1 cellular context compared by ENCODE assay signal in the genomic region with DNA sequence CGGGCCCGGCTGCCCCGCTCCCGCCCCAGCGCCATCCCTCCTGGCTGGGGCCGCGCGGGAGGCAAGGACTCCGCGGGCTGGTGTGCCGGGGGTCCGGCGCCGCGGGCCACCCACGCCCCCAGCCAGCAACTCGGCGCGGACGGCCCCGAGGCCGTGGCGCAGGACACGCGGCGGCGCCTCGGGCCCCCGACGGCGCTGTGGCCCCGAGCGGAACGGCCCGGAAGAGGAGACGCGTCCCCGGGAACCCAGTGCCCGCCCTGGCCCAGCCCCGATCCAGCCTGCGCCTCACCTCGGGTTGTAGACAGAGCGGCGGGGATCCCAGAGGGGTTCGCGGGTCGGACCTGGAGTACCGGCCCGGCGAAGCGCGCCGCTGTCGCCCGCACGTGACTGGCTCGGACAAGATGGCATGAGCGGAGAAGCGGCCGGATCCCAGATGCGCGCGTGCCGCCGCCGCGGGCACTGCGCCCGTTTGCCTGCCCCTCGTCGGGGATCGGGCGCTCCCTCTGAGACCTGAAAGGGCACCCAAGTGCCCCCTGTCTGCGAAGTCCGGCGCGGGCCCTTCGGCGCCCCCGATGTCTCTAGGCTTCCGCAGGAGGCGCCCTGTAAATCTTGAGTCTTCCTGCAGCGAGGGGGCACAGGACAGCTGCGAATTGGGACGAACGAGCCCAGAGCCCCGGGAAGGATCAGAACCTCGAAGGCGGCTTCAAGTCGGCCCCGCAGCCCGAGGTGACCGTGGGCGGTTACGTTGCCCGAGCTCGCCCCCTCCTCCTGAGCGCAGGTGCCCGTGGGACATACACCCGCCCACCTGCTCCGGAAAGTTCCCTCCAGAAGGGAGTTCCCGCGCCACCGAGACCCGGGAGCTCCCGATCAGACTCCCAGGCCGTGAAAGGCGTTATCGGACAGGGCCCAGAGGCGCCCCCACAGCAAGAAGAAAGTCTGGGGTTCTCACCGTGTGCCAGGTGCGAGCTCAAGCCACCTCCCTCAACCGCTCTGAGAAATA.
TF ChIP-seq lines count a peak whose summit lies in the region.

No MANE protein-coding gene starts in this region.

TF ChIP-seq in GM12878, 131 proteins besides CTCF, POLR2A, EP300 and RAD21 (continued from another document and continues in another):
- TF ChIP-seq, protein P1, sequence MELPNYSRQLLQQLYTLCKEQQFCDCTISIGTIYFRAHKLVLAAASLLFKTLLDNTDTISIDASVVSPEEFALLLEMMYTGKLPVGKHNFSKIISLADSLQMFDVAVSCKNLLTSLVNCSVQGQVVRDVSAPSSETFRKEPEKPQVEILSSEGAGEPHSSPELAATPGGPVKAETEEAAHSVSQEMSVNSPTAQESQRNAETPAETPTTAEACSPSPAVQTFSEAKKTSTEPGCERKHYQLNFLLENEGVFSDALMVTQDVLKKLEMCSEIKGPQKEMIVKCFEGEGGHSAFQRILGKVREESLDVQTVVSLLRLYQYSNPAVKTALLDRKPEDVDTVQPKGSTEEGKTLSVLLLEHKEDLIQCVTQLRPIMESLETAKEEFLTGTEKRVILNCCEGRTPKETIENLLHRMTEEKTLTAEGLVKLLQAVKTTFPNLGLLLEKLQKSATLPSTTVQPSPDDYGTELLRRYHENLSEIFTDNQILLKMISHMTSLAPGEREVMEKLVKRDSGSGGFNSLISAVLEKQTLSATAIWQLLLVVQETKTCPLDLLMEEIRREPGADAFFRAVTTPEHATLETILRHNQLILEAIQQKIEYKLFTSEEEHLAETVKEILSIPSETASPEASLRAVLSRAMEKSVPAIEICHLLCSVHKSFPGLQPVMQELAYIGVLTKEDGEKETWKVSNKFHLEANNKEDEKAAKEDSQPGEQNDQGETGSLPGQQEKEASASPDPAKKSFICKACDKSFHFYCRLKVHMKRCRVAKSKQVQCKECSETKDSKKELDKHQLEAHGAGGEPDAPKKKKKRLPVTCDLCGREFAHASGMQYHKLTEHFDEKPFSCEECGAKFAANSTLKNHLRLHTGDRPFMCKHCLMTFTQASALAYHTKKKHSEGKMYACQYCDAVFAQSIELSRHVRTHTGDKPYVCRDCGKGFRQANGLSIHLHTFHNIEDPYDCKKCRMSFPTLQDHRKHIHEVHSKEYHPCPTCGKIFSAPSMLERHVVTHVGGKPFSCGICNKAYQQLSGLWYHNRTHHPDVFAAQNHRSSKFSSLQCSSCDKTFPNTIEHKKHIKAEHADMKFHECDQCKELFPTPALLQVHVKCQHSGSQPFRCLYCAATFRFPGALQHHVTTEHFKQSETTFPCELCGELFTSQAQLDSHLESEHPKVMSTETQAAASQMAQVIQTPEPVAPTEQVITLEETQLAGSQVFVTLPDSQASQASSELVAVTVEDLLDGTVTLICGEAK (IDR thresholded peaks at IDR 0.05; ENCODE audit: borderline replicate concordance) = no peak; the same call in 1 of the 2 replicates
- TF ChIP-seq TCF3 (IDR thresholded peaks at IDR 0.05; ENCODE audit: borderline replicate concordance, insufficient read depth, low read depth, low read length) (0 out of 2 replicates have a peak, but pooled peaks have one; percentile 2), MTA3 (IDR thresholded peaks at IDR 0.05; ENCODE audit: borderline replicate concordance, low read length) (no peak), FOXM1 (IDR thresholded peaks at IDR 0.05; ENCODE audit: low read depth, low read length) (no peak), NFIC (IDR thresholded peaks at IDR 0.05; ENCODE audit: low read depth, low read length) (no peak), CHD1 (IDR thresholded peaks at IDR 0.05; ENCODE audit: low read depth, low read length) (no peak), YBX1 (IDR thresholded peaks at IDR 0.05) (no peak), SREBF2 (IDR thresholded peaks at IDR 0.05; ENCODE audit: low read length) (no peak), NRF1 (conservative IDR thresholded peaks at IDR 0.05; ENCODE audit: low read depth, low read length) (no peak), TCF7 (IDR thresholded peaks at IDR 0.05; ENCODE audit: borderline replicate concordance) (no peak), SIX5 (IDR thresholded peaks at IDR 0.05; ENCODE audit: low read depth, low read length, severe bottlenecking) (no peak), KLF5 (IDR thresholded peaks at IDR 0.05; ENCODE audit: partially characterized antibody) (peak; percentile 62), JUND (IDR thresholded peaks at IDR 0.05; ENCODE audit: low read depth, low read length) (no peak), POU2F2 (IDR thresholded peaks at IDR 0.05; ENCODE audit: borderline replicate concordance, low read depth, low read length) (no peak), ZNF622 (IDR thresholded peaks at IDR 0.05) (no peak), FOXK2 (IDR thresholded peaks at IDR 0.05) (no peak), ATF7 (IDR thresholded peaks at IDR 0.05; ENCODE audit: low read depth) (0 out of 2 replicates have a peak, but pooled peaks have one; percentile 20), MXI1 (IDR thresholded peaks at IDR 0.05; ENCODE audit: low read depth, low read length) (no peak), SMC3 (IDR thresholded peaks at IDR 0.05; ENCODE audit: borderline replicate concordance, low read length) (peak; percentile 3; the same call in 1 of the 2 replicates), WRNIP1 (IDR thresholded peaks at IDR 0.05; ENCODE audit: borderline replicate concordance, low read depth, low read length) (no peak), RELA (IDR thresholded peaks at IDR 0.05; ENCODE audit: borderline replicate concordance, partially characterized antibody) (no peak), IKZF2 (IDR thresholded peaks at IDR 0.05) (peak; percentile 49 to 59), MTA2 (IDR thresholded peaks at IDR 0.05; ENCODE audit: low read depth) (peak; percentile 18), ZNF384 (IDR thresholded peaks at IDR 0.05; ENCODE audit: borderline replicate concordance, low read depth, low read length) (no peak)
- TF ChIP-seq, protein P2, sequence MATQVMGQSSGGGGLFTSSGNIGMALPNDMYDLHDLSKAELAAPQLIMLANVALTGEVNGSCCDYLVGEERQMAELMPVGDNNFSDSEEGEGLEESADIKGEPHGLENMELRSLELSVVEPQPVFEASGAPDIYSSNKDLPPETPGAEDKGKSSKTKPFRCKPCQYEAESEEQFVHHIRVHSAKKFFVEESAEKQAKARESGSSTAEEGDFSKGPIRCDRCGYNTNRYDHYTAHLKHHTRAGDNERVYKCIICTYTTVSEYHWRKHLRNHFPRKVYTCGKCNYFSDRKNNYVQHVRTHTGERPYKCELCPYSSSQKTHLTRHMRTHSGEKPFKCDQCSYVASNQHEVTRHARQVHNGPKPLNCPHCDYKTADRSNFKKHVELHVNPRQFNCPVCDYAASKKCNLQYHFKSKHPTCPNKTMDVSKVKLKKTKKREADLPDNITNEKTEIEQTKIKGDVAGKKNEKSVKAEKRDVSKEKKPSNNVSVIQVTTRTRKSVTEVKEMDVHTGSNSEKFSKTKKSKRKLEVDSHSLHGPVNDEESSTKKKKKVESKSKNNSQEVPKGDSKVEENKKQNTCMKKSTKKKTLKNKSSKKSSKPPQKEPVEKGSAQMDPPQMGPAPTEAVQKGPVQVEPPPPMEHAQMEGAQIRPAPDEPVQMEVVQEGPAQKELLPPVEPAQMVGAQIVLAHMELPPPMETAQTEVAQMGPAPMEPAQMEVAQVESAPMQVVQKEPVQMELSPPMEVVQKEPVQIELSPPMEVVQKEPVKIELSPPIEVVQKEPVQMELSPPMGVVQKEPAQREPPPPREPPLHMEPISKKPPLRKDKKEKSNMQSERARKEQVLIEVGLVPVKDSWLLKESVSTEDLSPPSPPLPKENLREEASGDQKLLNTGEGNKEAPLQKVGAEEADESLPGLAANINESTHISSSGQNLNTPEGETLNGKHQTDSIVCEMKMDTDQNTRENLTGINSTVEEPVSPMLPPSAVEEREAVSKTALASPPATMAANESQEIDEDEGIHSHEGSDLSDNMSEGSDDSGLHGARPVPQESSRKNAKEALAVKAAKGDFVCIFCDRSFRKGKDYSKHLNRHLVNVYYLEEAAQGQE (IDR thresholded peaks at IDR 0.05; ENCODE audit: low read depth, low read length) = no peak
- TF ChIP-seq, protein P3, sequence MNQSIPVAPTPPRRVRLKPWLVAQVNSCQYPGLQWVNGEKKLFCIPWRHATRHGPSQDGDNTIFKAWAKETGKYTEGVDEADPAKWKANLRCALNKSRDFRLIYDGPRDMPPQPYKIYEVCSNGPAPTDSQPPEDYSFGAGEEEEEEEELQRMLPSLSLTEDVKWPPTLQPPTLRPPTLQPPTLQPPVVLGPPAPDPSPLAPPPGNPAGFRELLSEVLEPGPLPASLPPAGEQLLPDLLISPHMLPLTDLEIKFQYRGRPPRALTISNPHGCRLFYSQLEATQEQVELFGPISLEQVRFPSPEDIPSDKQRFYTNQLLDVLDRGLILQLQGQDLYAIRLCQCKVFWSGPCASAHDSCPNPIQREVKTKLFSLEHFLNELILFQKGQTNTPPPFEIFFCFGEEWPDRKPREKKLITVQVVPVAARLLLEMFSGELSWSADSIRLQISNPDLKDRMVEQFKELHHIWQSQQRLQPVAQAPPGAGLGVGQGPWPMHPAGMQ (IDR thresholded peaks at IDR 0.05; ENCODE audit: borderline replicate concordance) = no peak
- TF ChIP-seq, protein P4, sequence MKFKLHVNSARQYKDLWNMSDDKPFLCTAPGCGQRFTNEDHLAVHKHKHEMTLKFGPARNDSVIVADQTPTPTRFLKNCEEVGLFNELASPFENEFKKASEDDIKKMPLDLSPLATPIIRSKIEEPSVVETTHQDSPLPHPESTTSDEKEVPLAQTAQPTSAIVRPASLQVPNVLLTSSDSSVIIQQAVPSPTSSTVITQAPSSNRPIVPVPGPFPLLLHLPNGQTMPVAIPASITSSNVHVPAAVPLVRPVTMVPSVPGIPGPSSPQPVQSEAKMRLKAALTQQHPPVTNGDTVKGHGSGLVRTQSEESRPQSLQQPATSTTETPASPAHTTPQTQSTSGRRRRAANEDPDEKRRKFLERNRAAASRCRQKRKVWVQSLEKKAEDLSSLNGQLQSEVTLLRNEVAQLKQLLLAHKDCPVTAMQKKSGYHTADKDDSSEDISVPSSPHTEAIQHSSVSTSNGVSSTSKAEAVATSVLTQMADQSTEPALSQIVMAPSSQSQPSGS (IDR thresholded peaks at IDR 0.05; ENCODE audit: low read length) = no peak
- TF ChIP-seq, protein P5, sequence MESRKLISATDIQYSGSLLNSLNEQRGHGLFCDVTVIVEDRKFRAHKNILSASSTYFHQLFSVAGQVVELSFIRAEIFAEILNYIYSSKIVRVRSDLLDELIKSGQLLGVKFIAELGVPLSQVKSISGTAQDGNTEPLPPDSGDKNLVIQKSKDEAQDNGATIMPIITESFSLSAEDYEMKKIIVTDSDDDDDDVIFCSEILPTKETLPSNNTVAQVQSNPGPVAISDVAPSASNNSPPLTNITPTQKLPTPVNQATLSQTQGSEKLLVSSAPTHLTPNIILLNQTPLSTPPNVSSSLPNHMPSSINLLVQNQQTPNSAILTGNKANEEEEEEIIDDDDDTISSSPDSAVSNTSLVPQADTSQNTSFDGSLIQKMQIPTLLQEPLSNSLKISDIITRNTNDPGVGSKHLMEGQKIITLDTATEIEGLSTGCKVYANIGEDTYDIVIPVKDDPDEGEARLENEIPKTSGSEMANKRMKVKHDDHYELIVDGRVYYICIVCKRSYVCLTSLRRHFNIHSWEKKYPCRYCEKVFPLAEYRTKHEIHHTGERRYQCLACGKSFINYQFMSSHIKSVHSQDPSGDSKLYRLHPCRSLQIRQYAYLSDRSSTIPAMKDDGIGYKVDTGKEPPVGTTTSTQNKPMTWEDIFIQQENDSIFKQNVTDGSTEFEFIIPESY (IDR thresholded peaks at IDR 0.05) = no peak
- TF ChIP-seq, protein P6, sequence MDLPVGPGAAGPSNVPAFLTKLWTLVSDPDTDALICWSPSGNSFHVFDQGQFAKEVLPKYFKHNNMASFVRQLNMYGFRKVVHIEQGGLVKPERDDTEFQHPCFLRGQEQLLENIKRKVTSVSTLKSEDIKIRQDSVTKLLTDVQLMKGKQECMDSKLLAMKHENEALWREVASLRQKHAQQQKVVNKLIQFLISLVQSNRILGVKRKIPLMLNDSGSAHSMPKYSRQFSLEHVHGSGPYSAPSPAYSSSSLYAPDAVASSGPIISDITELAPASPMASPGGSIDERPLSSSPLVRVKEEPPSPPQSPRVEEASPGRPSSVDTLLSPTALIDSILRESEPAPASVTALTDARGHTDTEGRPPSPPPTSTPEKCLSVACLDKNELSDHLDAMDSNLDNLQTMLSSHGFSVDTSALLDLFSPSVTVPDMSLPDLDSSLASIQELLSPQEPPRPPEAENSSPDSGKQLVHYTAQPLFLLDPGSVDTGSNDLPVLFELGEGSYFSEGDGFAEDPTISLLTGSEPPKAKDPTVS (IDR thresholded peaks at IDR 0.05; ENCODE audit: low read depth, low read length) = no peak
- TF ChIP-seq, protein P7, sequence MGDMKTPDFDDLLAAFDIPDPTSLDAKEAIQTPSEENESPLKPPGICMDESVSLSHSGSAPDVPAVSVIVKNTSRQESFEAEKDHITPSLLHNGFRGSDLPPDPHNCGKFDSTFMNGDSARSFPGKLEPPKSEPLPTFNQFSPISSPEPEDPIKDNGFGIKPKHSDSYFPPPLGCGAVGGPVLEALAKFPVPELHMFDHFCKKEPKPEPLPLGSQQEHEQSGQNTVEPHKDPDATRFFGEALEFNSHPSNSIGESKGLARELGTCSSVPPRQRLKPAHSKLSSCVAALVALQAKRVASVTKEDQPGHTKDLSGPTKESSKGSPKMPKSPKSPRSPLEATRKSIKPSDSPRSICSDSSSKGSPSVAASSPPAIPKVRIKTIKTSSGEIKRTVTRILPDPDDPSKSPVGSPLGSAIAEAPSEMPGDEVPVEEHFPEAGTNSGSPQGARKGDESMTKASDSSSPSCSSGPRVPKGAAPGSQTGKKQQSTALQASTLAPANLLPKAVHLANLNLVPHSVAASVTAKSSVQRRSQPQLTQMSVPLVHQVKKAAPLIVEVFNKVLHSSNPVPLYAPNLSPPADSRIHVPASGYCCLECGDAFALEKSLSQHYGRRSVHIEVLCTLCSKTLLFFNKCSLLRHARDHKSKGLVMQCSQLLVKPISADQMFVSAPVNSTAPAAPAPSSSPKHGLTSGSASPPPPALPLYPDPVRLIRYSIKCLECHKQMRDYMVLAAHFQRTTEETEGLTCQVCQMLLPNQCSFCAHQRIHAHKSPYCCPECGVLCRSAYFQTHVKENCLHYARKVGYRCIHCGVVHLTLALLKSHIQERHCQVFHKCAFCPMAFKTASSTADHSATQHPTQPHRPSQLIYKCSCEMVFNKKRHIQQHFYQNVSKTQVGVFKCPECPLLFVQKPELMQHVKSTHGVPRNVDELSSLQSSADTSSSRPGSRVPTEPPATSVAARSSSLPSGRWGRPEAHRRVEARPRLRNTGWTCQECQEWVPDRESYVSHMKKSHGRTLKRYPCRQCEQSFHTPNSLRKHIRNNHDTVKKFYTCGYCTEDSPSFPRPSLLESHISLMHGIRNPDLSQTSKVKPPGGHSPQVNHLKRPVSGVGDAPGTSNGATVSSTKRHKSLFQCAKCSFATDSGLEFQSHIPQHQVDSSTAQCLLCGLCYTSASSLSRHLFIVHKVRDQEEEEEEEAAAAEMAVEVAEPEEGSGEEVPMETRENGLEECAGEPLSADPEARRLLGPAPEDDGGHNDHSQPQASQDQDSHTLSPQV (IDR thresholded peaks at IDR 0.05) = no peak
